Comparison of ENCODE assay signal across 8 cellular contexts in the genomic region with DNA sequence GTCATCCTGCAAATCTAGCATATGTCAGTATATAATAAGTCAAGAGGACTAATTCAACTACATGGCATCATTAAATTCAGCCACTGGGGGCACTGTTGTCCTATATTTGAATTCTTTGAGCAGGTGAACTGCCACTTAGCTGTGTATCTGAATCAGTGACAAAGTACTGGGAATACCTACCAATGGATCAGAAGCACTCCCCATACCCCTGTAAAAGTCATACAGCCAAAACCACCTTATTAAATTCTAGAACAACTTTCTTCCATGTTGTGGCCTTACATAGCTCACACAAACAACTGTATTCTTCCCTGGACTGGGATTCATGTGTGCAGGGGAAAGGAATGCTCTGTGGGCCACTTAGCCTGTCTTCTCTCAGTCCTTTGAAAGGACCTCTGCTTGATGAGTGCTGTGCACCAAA. TPM values are rescaled to one million over a fixed set of nuclear protein-coding genes. Genes with fewer than 3 reads are reported as not detected.
A peak's percentile ranks its signal among the peaks of the same experiment; 100 is the strongest.
DNase-seq lines count a peak whose midpoint lies in the region; ATAC-seq, FAIRE-seq and TF ChIP-seq lines count a peak whose summit lies in the region.

No MANE protein-coding gene starts in this region.

- DNase-seq in CD14-positive monocyte (ENCODE audit: low spot score) (no peak), HTR-8/SVneo (ENCODE audit: insufficient read length, low spot score) (peak; percentile 60), PC-3 (peak; percentile 86), fibroblast of pulmonary artery (ENCODE audit: low read depth) (peak; percentile 73), transverse colon (peak; percentile 73)
- DNase-seq in activated T-cell treated with anti-CD3 and anti-CD28 coated beads, Interleukin-2, amount 50 U/mL, for 4 hours: peak; percentile 60

- H3K9me2 ChIP-seq in PC-3 (replicated peaks; ENCODE audit: low read length): no peaks in the 10 kb centered on the region

- no peak for FAIRE-seq in HTR-8/SVneo (lab: Jason Lieb, UNC)

- no peak for TF ChIP-seq POLR2A in transverse colon (IDR thresholded peaks at IDR 0.05)

- no peak overlapping the region for H3K4me3 Mint-ChIP-seq in CD14-positive monocyte
- H3K4me3 Mint-ChIP-seq in activated T-cell treated with anti-CD3 and anti-CD28 coated beads, Interleukin-2, amount 50 U/mL, for 4 hours: no peak overlapping the region

- TF ChIP-seq EP300 in transverse colon (IDR thresholded peaks at IDR 0.05; ENCODE audit: low read depth): no peak

- H3K36me3 ChIP-seq in PC-3 (ENCODE audit: low read depth, low read length) (no peaks in the 10 kb centered on the region), neutrophil (no peaks in the 10 kb centered on the region), transverse colon (no peaks in the 10 kb centered on the region)

- no TSS peak for BruUV-seq in PC-3 (replicated peaks; lab: Mats Ljungman, UMichigan)

- H3K27ac Mint-ChIP-seq in CD14-positive monocyte: no peak overlapping the region

- H3K4me3 ChIP-seq in PC-3 (ENCODE audit: low read length) (no peak overlapping the region), fibroblast of pulmonary artery (replicated peaks; ENCODE audit: low read depth, low read length) (no peak overlapping the region), neutrophil (ENCODE audit: low read depth in 1 of 2, low read length in 1 of 2) (no peak overlapping the region), transverse colon (no peak overlapping the region)

- POLR2A ChIA-PET in PC-3 (lab: Charles Lee; ENCODE audit: unreplicated experiment): no interaction called here

- TF ChIP-seq CTCF in CD14-positive monocyte (IDR thresholded peaks at IDR 0.05) (peak; percentile 77), PC-3 (conservative IDR thresholded peaks at IDR 0.05; ENCODE audit: low read depth, low read length) (peak; percentile 72), fibroblast of pulmonary artery (IDR thresholded peaks at IDR 0.05; ENCODE audit: low read length, missing control alignments) (peak; percentile 62), neutrophil (IDR thresholded peaks at IDR 0.05) (peak; percentile 56), transverse colon (IDR thresholded peaks at IDR 0.05) (peak; percentile 61 to 82 (median 73))

- CTCF ChIA-PET in PC-3 (lab: Charles Lee): interaction anchor here (0.8 kb wide), 1 partner anchor 10 kb away, joined by 3 read pairs; no protein-coding TSS in a partner anchor

- no peaks in the 10 kb centered on the region for H3K79me2 ChIP-seq in PC-3 (ENCODE audit: low read length)

- no peaks in the 10 kb centered on the region for H4K20me1 ChIP-seq in PC-3 (ENCODE audit: low read length)

- in situ Hi-C loops in transverse colon (cut with MboI; ENCODE audit: low pct_ligation_motif_present in 1 of 4, low pct_unique_long_range_greater_than_20kb in 1 of 4, low sequenced_read_pairs in 3 of 4): no loop called here

- H3K4me1 Mint-ChIP-seq in CD14-positive monocyte: peaks cover 7% of the 10 kb centered on the region
- peaks cover 23% of the 10 kb centered on the region for H3K4me1 Mint-ChIP-seq in activated T-cell treated with anti-CD3 and anti-CD28 coated beads, Interleukin-2, amount 50 U/mL, for 4 hours (ENCODE audit: low read depth)

- H3K9me3 ChIP-seq in PC-3 (ENCODE audit: low read length): no peaks in the 10 kb centered on the region
- no peaks in the 10 kb centered on the region for H3K9me3 ChIP-seq in neutrophil
- H3K9me3 ChIP-seq in transverse colon: no peaks in the 10 kb centered on the region

- H3K27ac ChIP-seq in PC-3 (ENCODE audit: low read length): no peak overlapping the region
- no peak overlapping the region for H3K27ac ChIP-seq in neutrophil
- no peak overlapping the region for H3K27ac ChIP-seq in transverse colon

- no peak overlapping the region for H3K9ac ChIP-seq in PC-3 (ENCODE audit: low read length)

- peaks cover 1 to 8% (median 8%) of the 10 kb centered on the region in 3 donors for H3K27me3 Mint-ChIP-seq in CD14-positive monocyte (ENCODE audit: low read depth in 3 of 3)
- no peaks in the 10 kb centered on the region for H3K27me3 Mint-ChIP-seq in activated T-cell treated with anti-CD3 and anti-CD28 coated beads, Interleukin-2, amount 50 U/mL, for 4 hours (ENCODE audit: low read depth)

- no peak overlapping the region for H2AFZ ChIP-seq in PC-3 (ENCODE audit: low read length)

- intact Hi-C loops in CD14-positive monocyte (cut with micrococcal nuclease): no loop called here
- intact Hi-C loops in PC-3 (cut with micrococcal nuclease): loop anchor here (1.0 kb wide), 2 partner anchors 57 to 146 kb away; no protein-coding TSS in a partner anchor
- intact Hi-C loops in transverse colon (cut with DNase I; ENCODE audit: low total_unique reads): no loop called here

- H3K36me3 Mint-ChIP-seq in CD14-positive monocyte: no peaks in the 10 kb centered on the region
- H3K36me3 Mint-ChIP-seq in activated T-cell treated with anti-CD3 and anti-CD28 coated beads, Interleukin-2, amount 50 U/mL, for 4 hours (ENCODE audit: insufficient read depth): no peaks in the 10 kb centered on the region

- ATAC-seq in GM19372 (IDR thresholded peaks at IDR 0.05; ENCODE audit: low read depth, unreplicated experiment): peak; percentile 89
- peak; percentile 90 for ATAC-seq in PC-3
- peak; percentile 58 to 59 for ATAC-seq in activated T-cell treated with anti-CD3 and anti-CD28 coated beads, Interleukin-2, amount 50 U/mL, for 4 hours

- no peaks in the 10 kb centered on the region for H3F3A ChIP-seq in PC-3 (ENCODE audit: low read length, unreplicated experiment)

- no peaks in the 10 kb centered on the region for H3K9me3 Mint-ChIP-seq in CD14-positive monocyte
- H3K9me3 Mint-ChIP-seq in activated T-cell treated with anti-CD3 and anti-CD28 coated beads, Interleukin-2, amount 50 U/mL, for 4 hours: no peaks in the 10 kb centered on the region

- H3K27me3 ChIP-seq in PC-3 (ENCODE audit: low read length): no peaks in the 10 kb centered on the region
- peaks cover 22% of the 10 kb centered on the region for H3K27me3 ChIP-seq in neutrophil
- H3K27me3 ChIP-seq in transverse colon: no peaks in the 10 kb centered on the region

- H3K4me2 ChIP-seq in PC-3 (ENCODE audit: low read length): no peak overlapping the region

- H3K4me1 ChIP-seq in PC-3 (ENCODE audit: insufficient read depth, low read length) (no peaks in the 10 kb centered on the region), neutrophil (ENCODE audit: control insufficient read depth in 1 of 2, insufficient read depth in 1 of 2, low read depth in 1 of 2, low read length in 1 of 2) (no peaks in the 10 kb centered on the region), transverse colon (no peaks in the 10 kb centered on the region)

RNA-seq across cellular contexts. Expression of gene PLPP6, which starts 57.4 kb away (rescaled TPM):
- polyA plus RNA-seq in CD14-positive monocyte: 1 to 10 TPM; 1.8 TPM
- total RNA-seq in PC-3 (2014; rRNA removed) (3.6 and 4.0 TPM in 2 replicates), transverse colon (10 to 100 TPM in 3 of 4 donors, 1 to 10 TPM in 1; 7.1 to 22.7 (median 16.3) TPM)
- 1 to 10 TPM; 3.0 to 3.6 (median 3.1) TPM for total RNA-seq in activated T-cell treated with anti-CD3 and anti-CD28 coated beads, Interleukin-2, amount 50 U/mL, for 4 hours
